In genomic region chr1:209207126-209207700, GRCh38 we compare ENCODE assay signal across 9 cellular contexts.
A peak's percentile ranks its signal among the peaks of the same experiment; 100 is the strongest.
DNase-seq lines count a peak whose midpoint lies in the region; ATAC-seq and TF ChIP-seq lines count a peak whose summit lies in the region.
"Had no signal": no experiment of that assay in that cellular context is flagged by ENCODE, and none has a peak within 500 bp of the region (broad histone marks: within the 10 kb centered on the region; RNA-seq: fewer than 3 reads in every experiment).

No MANE protein-coding gene starts in this region.

- BruUV-seq in MCF 10A (replicated peaks; lab: Mats Ljungman, UMichigan): no TSS peak

- H3K9me3 ChIP-seq in HEK293 (ENCODE audit: control insufficient read depth, insufficient read depth, low read depth, low read length): no peaks in the 10 kb centered on the region

- TF ChIP-seq CTCF in AG09309 (IDR thresholded peaks at IDR 0.05; ENCODE audit: control insufficient read depth, insufficient read depth, low read depth, low read length, missing control alignments) (no peak), HEK293 (tag by site-specific recombination; IDR thresholded peaks at IDR 0.05) (no peak), MCF 10A (IDR thresholded peaks at IDR 0.05; ENCODE audit: unreplicated experiment) (no peak)

- H3K4me1 ChIP-seq in HEK293 (ENCODE audit: control insufficient read depth, insufficient read depth, low read length): no peaks in the 10 kb centered on the region

- H3K9me3 Mint-ChIP-seq in MCF 10A (ENCODE audit: unreplicated experiment) (no peaks in the 10 kb centered on the region), T-cell (no peaks in the 10 kb centered on the region)
- H3K9me3 Mint-ChIP-seq in activated T-helper 1 cell treated with anti-CD3 and anti-CD28 coated beads, Interleukin-12 subunit alpha, Interleukin-12 subunit beta, Interleukin-2, Interleukin-4 antibody, amounts not matched to agents 30 ng/mL and 10 ng/mL and 1 ng/mL, durations not matched to agents 14 hours and 24 hours and 36 hours: no peaks in the 10 kb centered on the region

- peak overlapping the region; percentile 20 for H3K4me3 ChIP-seq in AG09309 (ENCODE audit: control insufficient read depth, low read depth, low read length)
- H3K4me3 ChIP-seq in HEK293 (ENCODE audit: low read depth, low read length): no peak overlapping the region

- intact Hi-C loops in MCF 10A (cut with micrococcal nuclease) (loop anchor here (1.0 kb wide), 3 partner anchors 228 to 963 kb away; partner anchors contain the start of gene PLXNA2), left colon (cut with DNase I, micrococcal nuclease) (no loop called here)
- intact Hi-C loops in activated T-helper 1 cell treated with anti-CD3 and anti-CD28 coated beads, Interleukin-12 subunit alpha, Interleukin-12 subunit beta, Interleukin-2, Interleukin-4 antibody, amounts not matched to agents 30 ng/mL and 10 ng/mL and 1 ng/mL, durations not matched to agents 14 hours and 24 hours and 36 hours (cut with micrococcal nuclease): no loop called here

- H3K36me3 ChIP-seq in HEK293 (ENCODE audit: control insufficient read depth in 2 of 2, insufficient read depth in 1 of 2, low read length in 2 of 2): no peaks in the 10 kb centered on the region

- no peaks in the 10 kb centered on the region for H3K4me1 Mint-ChIP-seq in MCF 10A (ENCODE audit: insufficient read depth, unreplicated experiment)
- no peaks in the 10 kb centered on the region for H3K4me1 Mint-ChIP-seq in activated T-helper 1 cell treated with anti-CD3 and anti-CD28 coated beads, Interleukin-12 subunit alpha, Interleukin-12 subunit beta, Interleukin-2, Interleukin-4 antibody, amounts not matched to agents 30 ng/mL and 10 ng/mL and 1 ng/mL, durations not matched to agents 14 hours and 24 hours and 36 hours (ENCODE audit: low read depth)
- H3K4me1 Mint-ChIP-seq in T-cell: peaks cover 0 to 7% (median 7%) of the 10 kb centered on the region in 3 donors

- H3K27ac ChIP-seq in HEK293 (ENCODE audit: extremely low read depth, low read depth, low read length): no peak overlapping the region
- H3K27ac ChIP-seq: foreskin keratinocyte had no signal

- no peak for DNase-seq in AG09309 (ENCODE audit: low read depth)
- DNase-seq in MCF 10A (ENCODE audit: unreplicated experiment): no peak
- peak; percentile 20 for DNase-seq in middle frontal gyrus (ENCODE audit: extremely low spot score, low spot score)
- DNase-seq in activated T-helper 1 cell treated with anti-CD3 and anti-CD28 coated beads, Interleukin-12 subunit alpha, Interleukin-12 subunit beta, Interleukin-2, Interleukin-4 antibody, amounts not matched to agents 30 ng/mL and 10 ng/mL and 1 ng/mL, durations not matched to agents 14 hours and 24 hours and 36 hours (ENCODE audit: low spot score): no peak
- DNase-seq in T-cell: no peak
- DNase-seq in left colon: no peak

- ATAC-seq in HG02840 (IDR thresholded peaks at IDR 0.05; ENCODE audit: low FRiP score, unreplicated experiment) (no peak), T-cell (replicated peaks in 1 of 4) (no peak), left colon (no peak)

- H3K36me3 Mint-ChIP-seq in MCF 10A (ENCODE audit: insufficient read depth, unreplicated experiment): no peaks in the 10 kb centered on the region
- no peaks in the 10 kb centered on the region for H3K36me3 Mint-ChIP-seq in activated T-helper 1 cell treated with anti-CD3 and anti-CD28 coated beads, Interleukin-12 subunit alpha, Interleukin-12 subunit beta, Interleukin-2, Interleukin-4 antibody, amounts not matched to agents 30 ng/mL and 10 ng/mL and 1 ng/mL, durations not matched to agents 14 hours and 24 hours and 36 hours (ENCODE audit: low read depth)
- H3K36me3 Mint-ChIP-seq in T-cell: no peaks in the 10 kb centered on the region

- CTCF ChIA-PET in HEK293 (lab: Yijun Ruan, JAX): interaction anchor here (0.6 to 3.6 kb wide), 44 partner anchors 9 to 1185 kb away, joined by 3 to 40 read pairs (median 3); no protein-coding TSS in a partner anchor
- CTCF ChIA-PET in MCF 10A (lab: Yijun Ruan, JAX): interaction anchor here (0.6 to 16.8 kb wide), 158 partner anchors 9 to 1798 kb away, joined by 3 to 387 read pairs (median 5); partner anchors contain the start of gene PLXNA2
- CTCF ChIA-PET in T-cell (lab: Charles Lee): no interaction called here

- H3K27ac Mint-ChIP-seq in MCF 10A (ENCODE audit: low read depth, unreplicated experiment) (no peak overlapping the region), T-cell (no peak overlapping the region)
- no peak overlapping the region for H3K27ac Mint-ChIP-seq in activated T-helper 1 cell treated with anti-CD3 and anti-CD28 coated beads, Interleukin-12 subunit alpha, Interleukin-12 subunit beta, Interleukin-2, Interleukin-4 antibody, amounts not matched to agents 30 ng/mL and 10 ng/mL and 1 ng/mL, durations not matched to agents 14 hours and 24 hours and 36 hours

- H3K4me3 Mint-ChIP-seq in MCF 10A (ENCODE audit: unreplicated experiment) (peak overlapping the region; percentile 62), T-cell (peak overlapping the region in 1 of 3 donors; percentile 46)
- H3K4me3 Mint-ChIP-seq in activated T-helper 1 cell treated with anti-CD3 and anti-CD28 coated beads, Interleukin-12 subunit alpha, Interleukin-12 subunit beta, Interleukin-2, Interleukin-4 antibody, amounts not matched to agents 30 ng/mL and 10 ng/mL and 1 ng/mL, durations not matched to agents 14 hours and 24 hours and 36 hours: no peak overlapping the region

- POLR2A ChIA-PET in HEK293 (lab: Yijun Ruan, JAX): no interaction called here
- POLR2A ChIA-PET in MCF 10A (lab: Yijun Ruan, JAX): interaction anchor here (1.0 to 3.1 kb wide), 12 partner anchors 22 to 964 kb away, joined by 3 to 21 read pairs (median 7); partner anchors contain the start of gene PLXNA2
- POLR2A ChIA-PET in T-cell (lab: Charles Lee): no interaction called here

- H3K27me3 Mint-ChIP-seq in MCF 10A (ENCODE audit: insufficient read depth, unreplicated experiment): peaks cover under 1% of the 10 kb centered on the region
- H3K27me3 Mint-ChIP-seq in activated T-helper 1 cell treated with anti-CD3 and anti-CD28 coated beads, Interleukin-12 subunit alpha, Interleukin-12 subunit beta, Interleukin-2, Interleukin-4 antibody, amounts not matched to agents 30 ng/mL and 10 ng/mL and 1 ng/mL, durations not matched to agents 14 hours and 24 hours and 36 hours (ENCODE audit: insufficient read depth): peaks cover 50% of the 10 kb centered on the region
- H3K27me3 Mint-ChIP-seq in T-cell: peaks cover 45 to 49% of the 10 kb centered on the region in 2 donors

TF ChIP-seq in HEK293, 187 proteins besides CTCF, POLR2A, EP300 and RAD21:
- TF ChIP-seq ZNF600 (tag by site-specific recombination; IDR thresholded peaks at IDR 0.05) (no peak), ZNF391 (tag by site-specific recombination; IDR thresholded peaks at IDR 0.05; ENCODE audit: borderline replicate concordance, low read depth) (no peak), ZNF211 (tag by site-specific recombination; IDR thresholded peaks at IDR 0.05; ENCODE audit: low read depth) (no peak), MEIS1 (CRISPR knock-in tag; IDR thresholded peaks at IDR 0.05; ENCODE audit: borderline replicate concordance) (no peak), ZNF362 (tag by site-specific recombination; IDR thresholded peaks at IDR 0.05) (no peak), ZFHX2 (tag by site-specific recombination; conservative IDR thresholded peaks at IDR 0.05) (peak; percentile 30; the same call in 1 of the 2 replicates), FEZF1 (tag by site-specific recombination; IDR thresholded peaks at IDR 0.05) (no peak), ZNF76 (tag by site-specific recombination; IDR thresholded peaks at IDR 0.05; ENCODE audit: borderline replicate concordance, low read depth) (no peak)
- TF ChIP-seq, protein P1, sequence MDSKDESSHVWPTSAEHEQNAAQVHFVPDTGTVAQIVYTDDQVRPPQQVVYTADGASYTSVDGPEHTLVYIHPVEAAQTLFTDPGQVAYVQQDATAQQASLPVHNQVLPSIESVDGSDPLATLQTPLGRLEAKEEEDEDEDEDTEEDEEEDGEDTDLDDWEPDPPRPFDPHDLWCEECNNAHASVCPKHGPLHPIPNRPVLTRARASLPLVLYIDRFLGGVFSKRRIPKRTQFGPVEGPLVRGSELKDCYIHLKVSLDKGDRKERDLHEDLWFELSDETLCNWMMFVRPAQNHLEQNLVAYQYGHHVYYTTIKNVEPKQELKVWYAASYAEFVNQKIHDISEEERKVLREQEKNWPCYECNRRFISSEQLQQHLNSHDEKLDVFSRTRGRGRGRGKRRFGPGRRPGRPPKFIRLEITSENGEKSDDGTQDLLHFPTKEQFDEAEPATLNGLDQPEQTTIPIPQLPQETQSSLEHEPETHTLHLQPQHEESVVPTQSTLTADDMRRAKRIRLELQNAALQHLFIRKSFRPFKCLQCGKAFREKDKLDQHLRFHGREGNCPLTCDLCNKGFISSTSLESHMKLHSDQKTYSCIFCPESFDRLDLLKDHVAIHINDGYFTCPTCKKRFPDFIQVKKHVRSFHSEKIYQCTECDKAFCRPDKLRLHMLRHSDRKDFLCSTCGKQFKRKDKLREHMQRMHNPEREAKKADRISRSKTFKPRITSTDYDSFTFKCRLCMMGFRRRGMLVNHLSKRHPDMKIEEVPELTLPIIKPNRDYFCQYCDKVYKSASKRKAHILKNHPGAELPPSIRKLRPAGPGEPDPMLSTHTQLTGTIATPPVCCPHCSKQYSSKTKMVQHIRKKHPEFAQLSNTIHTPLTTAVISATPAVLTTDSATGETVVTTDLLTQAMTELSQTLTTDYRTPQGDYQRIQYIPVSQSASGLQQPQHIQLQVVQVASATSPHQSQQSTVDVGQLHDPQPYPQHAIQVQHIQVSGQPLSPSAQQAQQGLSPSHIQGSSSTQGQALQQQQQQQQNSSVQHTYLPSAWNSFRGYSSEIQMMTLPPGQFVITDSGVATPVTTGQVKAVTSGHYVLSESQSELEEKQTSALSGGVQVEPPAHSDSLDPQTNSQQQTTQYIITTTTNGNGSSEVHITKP (tag by site-specific recombination; IDR thresholded peaks at IDR 0.05): 0 out of 2 replicates have a peak, but pooled peaks have one; percentile 97

Comparison
In these comparisons a context has a peak if more than half of its experiments do, and no peak if none do; other contexts are left out.
1. CTCF ChIA-PET loops: an anchor here in HEK293 (0.6 to 3.6 kb wide) and MCF 10A (0.6 to 16.8 kb wide); none called in T-cell.